9 cellular contexts compared by ENCODE assay signal in genomic region chr9:14311940-14312572, GRCh38. TPM values are rescaled to one million over a fixed set of nuclear protein-coding genes. Genes with fewer than 3 reads are reported as not detected.
DNase-seq lines count a peak whose midpoint lies in the region; ATAC-seq and TF ChIP-seq lines count a peak whose summit lies in the region.
"Had no signal": no experiment of that assay in that cellular context is flagged by ENCODE, and none has a peak within 500 bp of the region (broad histone marks: within the 10 kb centered on the region; RNA-seq: fewer than 3 reads in every experiment).

No MANE protein-coding gene starts in this region.

- H3K4me3 ChIP-seq in HAP-1: peak overlapping the region; percentile 60
- peak overlapping the region in 1 of 2 donors; percentile 77 for H3K4me3 ChIP-seq in body of pancreas
- H3K4me3 ChIP-seq in iPS-18c (ENCODE audit: insufficient read depth, low read depth, low read length): peak overlapping the region; percentile 71
- H3K4me3 ChIP-seq in skeletal muscle satellite cell (ENCODE audit: low read length): peak overlapping the region; percentile 95

- 6 to 10% methylated on average over 6 of the region's 6 CpGs for WGBS in body of pancreas, 2 donors

- H3K4me2 ChIP-seq in skeletal muscle satellite cell (ENCODE audit: low read length): peak overlapping the region; percentile 88

- H3K27ac ChIP-seq in body of pancreas: peak overlapping the region; percentile 98 to 100 (median 98)

- in situ Hi-C loops in HAP-1 (cut with MboI; ENCODE audit: low sequenced_read_pairs): loop anchor here (25.0 kb wide), 1 partner anchor 175 kb away; no protein-coding TSS in a partner anchor

- H3K36me3 ChIP-seq in HAP-1 (replicated peaks): no peaks in the 10 kb centered on the region; the same call in 1 of the 2 replicates
- H3K36me3 ChIP-seq in body of pancreas (replicated peaks in 1 of 2; ENCODE audit: insufficient read depth in 1 of 2, low read depth in 2 of 2): no peaks in the 10 kb centered on the region
- no peaks in the 10 kb centered on the region for H3K36me3 ChIP-seq in skeletal muscle satellite cell (ENCODE audit: insufficient read depth, low read length)

- intact Hi-C loops in body of pancreas (cut with DNase I): no loop called here

- no peak for ATAC-seq in body of pancreas
- ATAC-seq in GM18511 (IDR thresholded peaks at IDR 0.05; ENCODE audit: unreplicated experiment): no peak
- ATAC-seq in GM21423 (IDR thresholded peaks at IDR 0.05; ENCODE audit: unreplicated experiment): no peak
- ATAC-seq in GM21390 (IDR thresholded peaks at IDR 0.05; ENCODE audit: unreplicated experiment): no peak

- H3K9me3 ChIP-seq in HAP-1 (no peaks in the 10 kb centered on the region), body of pancreas (no peaks in the 10 kb centered on the region), iPS-18c (ENCODE audit: control insufficient read depth, insufficient read depth, low read length) (no peaks in the 10 kb centered on the region), skeletal muscle satellite cell (replicated peaks; ENCODE audit: low read length) (no peaks in the 10 kb centered on the region)

- no peak for DNase-seq in HAP-1 (ENCODE audit: low spot score in 2 of 2)
- no peak for DNase-seq in body of pancreas
- DNase-seq in Ammon's horn (ENCODE audit: low spot score): no peak

- no peak for TF ChIP-seq CTCF in body of pancreas (IDR thresholded peaks at IDR 0.05)

- H3K4me1 ChIP-seq in HAP-1: peaks cover 37% of the 10 kb centered on the region
- peaks cover 36% of the 10 kb centered on the region for H3K4me1 ChIP-seq in body of pancreas
- H3K4me1 ChIP-seq in skeletal muscle satellite cell (ENCODE audit: control insufficient read depth, insufficient read depth, low read length): peaks cover 44% of the 10 kb centered on the region

- H3K27me3 ChIP-seq in HAP-1 (ENCODE audit: low read depth) (no peaks in the 10 kb centered on the region), body of pancreas (no peaks in the 10 kb centered on the region), skeletal muscle satellite cell (ENCODE audit: control insufficient read depth, insufficient read depth, low read length) (peaks cover 4% of the 10 kb centered on the region)

- TF ChIP-seq POLR2A in body of pancreas (IDR thresholded peaks at IDR 0.05): no peak

- peak overlapping the region; percentile 89 for H3K9ac ChIP-seq in skeletal muscle satellite cell (ENCODE audit: low read depth, low read length)

RNA-seq across cellular contexts. Expression of gene NFIB, which starts 1.9 kb away (rescaled TPM):
- 10 to 100 TPM; 47.0 to 65.9 TPM for total RNA-seq in body of pancreas
- 37.1 and 39.5 TPM in 2 replicates for total RNA-seq in skeletal muscle satellite cell (2012; rRNA removed)
- total RNA-seq: activated T-helper 2 cell treated with anti-CD3 and anti-CD28 coated beads, Interferon-gamma antibody, Interleukin-2, Interleukin-4, amounts not matched to agents 10 μg/mL and 5 μg/mL and 100 μg/mL, durations not matched to agents 14 hours and 24 hours and 36 hours had no signal
